In genomic region chr2:240998706-240999000, GRCh38 we compare ENCODE assay signal across 9 cellular contexts. TPM values are rescaled to one million over a fixed set of nuclear protein-coding genes. Genes with fewer than 3 reads are reported as not detected.
DNase-seq lines count a peak whose midpoint lies in the region; ATAC-seq and TF ChIP-seq lines count a peak whose summit lies in the region.
"Had no signal": no experiment of that assay in that cellular context is flagged by ENCODE, and none has a peak within 500 bp of the region (broad histone marks: within the 10 kb centered on the region; RNA-seq: fewer than 3 reads in every experiment).

No MANE protein-coding gene starts in this region.

- POLR2A ChIA-PET in AG04450 (lab: Yijun Ruan, JAX) = interaction anchor here (1.4 kb wide), 1 partner anchor 82 kb away, joined by 4 read pairs; no protein-coding TSS in a partner anchor

- TF ChIP-seq POLR2A in GM18505 (IDR thresholded peaks at IDR 0.05; ENCODE audit: borderline replicate concordance, extremely low read depth, insufficient read depth, insufficient read length) = no peak

- TF ChIP-seq CTCF in AG04450 (IDR thresholded peaks at IDR 0.05; ENCODE audit: low read depth, low read length) (no peak), dorsolateral prefrontal cortex (IDR thresholded peaks at IDR 0.05 in 54 of 56, conservative IDR thresholded peaks at IDR 0.05 in 2 of 56; ENCODE audit: low read depth in 1 of 56, partially characterized antibody in 56 of 56) (no peak), osteoblast (IDR thresholded peaks at IDR 0.05; ENCODE audit: extremely low read depth, low read depth, low read length) (no peak)

- peaks cover 35% of the 10 kb centered on the region for H4K20me1 ChIP-seq in osteoblast (ENCODE audit: insufficient read depth, low read length)

- H3K4me3 ChIP-seq in AG04450 (ENCODE audit: low read depth, low read length) (peak overlapping the region; percentile 64), dorsolateral prefrontal cortex (peak overlapping the region in 55 of 59 donors; percentile 28 to 73 (median 54)), osteoblast (ENCODE audit: insufficient read depth, low read length) (peak overlapping the region; percentile 78)

- H3K4me1 ChIP-seq in osteoblast (ENCODE audit: insufficient read depth, low read length) = peaks cover 10% of the 10 kb centered on the region

- H3K27me3 ChIP-seq in AG04450 (ENCODE audit: control insufficient read depth, insufficient read depth, low read length) = no peaks in the 10 kb centered on the region
- peaks cover 0 to 20% (median 3%) of the 10 kb centered on the region in 45 donors for H3K27me3 ChIP-seq in dorsolateral prefrontal cortex
- no peaks in the 10 kb centered on the region for H3K27me3 ChIP-seq in osteoblast (ENCODE audit: insufficient read depth, low read length)

- peaks cover 23% of the 10 kb centered on the region for H3K36me3 ChIP-seq in osteoblast (ENCODE audit: insufficient read depth, low read length)

- H3K9me3 ChIP-seq in AG04450 (ENCODE audit: control insufficient read depth, insufficient read depth, low read length) = peaks cover 10% of the 10 kb centered on the region
- H3K9me3 ChIP-seq in osteoblast (ENCODE audit: low read depth, low read length) = peaks cover 5% of the 10 kb centered on the region

- H3K79me2 ChIP-seq in osteoblast (ENCODE audit: insufficient read depth, low read length) = peaks cover 15% of the 10 kb centered on the region

- no peak overlapping the region for H3K27ac ChIP-seq in AG04450 (ENCODE audit: low read depth, low read length)
- H3K27ac ChIP-seq in dorsolateral prefrontal cortex = peak overlapping the region in 20 of 59 donors; percentile 20 to 82 (median 57)
- H3K27ac ChIP-seq in osteoblast (ENCODE audit: low read depth, low read length) = no peak overlapping the region

- intact Hi-C loops in dorsolateral prefrontal cortex (cut with DNase I) = no loop called here

- peak overlapping the region; percentile 61 for H3K4me2 ChIP-seq in osteoblast (ENCODE audit: insufficient read depth, low read length)

- ATAC-seq in HG02981 (IDR thresholded peaks at IDR 0.05; ENCODE audit: unreplicated experiment) = peak; percentile 23
- ATAC-seq in GM18505 (IDR thresholded peaks at IDR 0.05; ENCODE audit: unreplicated experiment) = no peak
- no peak for ATAC-seq in GM18907 (IDR thresholded peaks at IDR 0.05; ENCODE audit: unreplicated experiment)
- ATAC-seq in HG02588 (IDR thresholded peaks at IDR 0.05; ENCODE audit: unreplicated experiment) = no peak

- DNase-seq in AG04450 (ENCODE audit: low read depth, low spot score) = no peak
- peak in 2 of 10 donors; percentile 3 to 26 for DNase-seq in dorsolateral prefrontal cortex
- DNase-seq in osteoblast (ENCODE audit: insufficient read length, low spot score, missing footprints) = no peak
- DNase-seq in stimulated activated CD4-positive, alpha-beta T cell treated with anti-CD3 and anti-CD28 coated beads, Interleukin-4, amount 100 ng/mL, for 1 hour = no peak
- DNase-seq: NCI-H2107 had no signal

- H2AFZ ChIP-seq in osteoblast (ENCODE audit: low read length) = no peak overlapping the region

- CTCF ChIA-PET in AG04450 (lab: Charles Lee) = interaction anchor here (0.7 to 0.8 kb wide), 2 partner anchors 15 to 84 kb away, joined by 3 to 4 read pairs; no protein-coding TSS in a partner anchor

RNA-seq across cellular contexts. Expression of gene SNED1, which starts 0.2 kb away (rescaled TPM):
- 1.6 and 2.4 TPM in 2 replicates for polyA plus RNA-seq in AG04450 (2011; rRNA removed)
- polyA minus RNA-seq in AG04450 (2011; rRNA and poly(A)+ RNA removed) = 3.7 and 4.6 TPM in 2 replicates
- total RNA-seq in dorsolateral prefrontal cortex = 10 to 100 TPM; 19.4 to 99.0 (median 47.6) TPM
- total RNA-seq in osteoblast = 94.8 and 127 TPM in 2 replicates
